Comparison of ENCODE assay signal across 6 cellular contexts in the genomic region with DNA sequence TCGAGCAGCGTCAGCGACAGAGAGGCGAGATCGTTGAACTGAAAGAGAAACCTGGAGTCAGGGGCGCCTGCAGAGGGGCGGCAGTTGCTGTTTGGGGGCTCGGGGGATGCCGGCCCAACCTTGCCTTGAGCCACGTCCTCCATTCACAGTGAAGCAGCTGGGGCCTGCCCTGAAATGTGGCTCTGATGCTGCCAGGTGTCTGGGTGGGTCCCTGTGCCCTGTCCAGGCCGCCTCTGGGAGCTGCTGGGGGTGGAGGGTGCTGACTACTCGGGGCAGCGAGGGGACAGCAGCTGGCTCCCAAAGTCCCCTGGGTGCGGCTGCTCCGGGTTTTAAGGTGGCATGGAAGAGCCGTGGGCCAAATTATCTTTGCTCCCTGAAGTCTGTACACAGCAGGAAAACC.
"Had no signal": no experiment of that assay in that cellular context is flagged by ENCODE, and none has a peak within 500 bp of the region (broad histone marks: within the 10 kb centered on the region; RNA-seq: fewer than 3 reads in every experiment).

No MANE protein-coding gene starts in this region.

- H3K27ac Mint-ChIP-seq: GM23338, H9 had no signal

- H3K4me3 Mint-ChIP-seq: GM23338, H9 had no signal

- ATAC-seq: GM23338, K562 had no signal

- H3K4me3 ChIP-seq: GM23338, K562 had no signal

- H2AFZ ChIP-seq: GM23338 had no signal

- DNase-seq: H9, HCEC 1CT, IMR-90, KG1 had no signal

- H3K4me2 ChIP-seq: GM23338 had no signal

- H3K4me1 Mint-ChIP-seq: GM23338 had no signal
